25 cellular contexts compared by ENCODE assay signal in the genomic region with DNA sequence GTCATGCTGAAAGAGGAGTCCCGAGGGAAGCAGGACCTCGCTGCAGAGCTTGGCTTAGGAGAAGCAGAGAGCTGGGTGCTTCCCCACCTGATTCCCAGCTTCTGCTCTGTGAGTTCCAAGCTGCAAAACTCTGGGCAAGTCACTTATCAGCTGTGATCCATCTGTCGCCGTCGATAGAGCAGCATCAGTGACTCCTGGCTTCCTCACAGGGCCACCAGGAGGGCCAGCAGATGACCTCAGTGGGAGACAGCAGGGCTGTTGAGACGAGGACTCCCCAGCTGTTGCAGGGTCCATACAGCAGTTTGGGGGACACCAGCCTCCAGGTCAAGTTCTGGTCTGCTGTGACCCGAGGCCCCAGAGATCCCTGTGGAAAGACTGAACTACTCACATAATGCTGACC.
"Had no signal": no experiment of that assay in that cellular context is flagged by ENCODE, and none has a peak within 500 bp of the region (broad histone marks: within the 10 kb centered on the region; RNA-seq: fewer than 3 reads in every experiment).

No MANE protein-coding gene starts in this region.

- H3K27me3 ChIP-seq: breast epithelium, suprapubic skin, tibial artery, upper lobe of right lung had no signal

- H3K9me3 Mint-ChIP-seq: activated CD4-positive, alpha-beta memory T cell treated with anti-CD3 and anti-CD28 coated beads, Interleukin-2, amount 10 ng/mL, durations not matched to agents 7 days and 5 days; activated CD4-positive, alpha-beta T cell treated with anti-CD3 and anti-CD28 coated beads, Interleukin-2, amount 10 ng/mL, durations not matched to agents 7 days and 5 days; activated T-cell treated with anti-CD3 and anti-CD28 coated beads, Interleukin-2, amount 50 U/mL, for 24 hours; central memory CD8-positive, alpha-beta T cell; natural killer cell treated with Interleukin-12 subunit alpha and Interleukin-12 subunit beta and Interleukin-15 and Interleukin-18, amount 100 ng/mL, for 72 hours had no signal

- H3K27ac ChIP-seq: breast epithelium, esophagus muscularis mucosa, left ventricle myocardium inferior, spleen, suprapubic skin, tibial artery, upper lobe of right lung had no signal

- H3K27me3 Mint-ChIP-seq: activated CD4-positive, alpha-beta T cell treated with anti-CD3 and anti-CD28 coated beads, Interleukin-2, amount 10 ng/mL, durations not matched to agents 7 days and 5 days had no signal

- H3K27ac Mint-ChIP-seq: activated CD4-positive, alpha-beta memory T cell treated with anti-CD3 and anti-CD28 coated beads, Interleukin-2, amount 10 ng/mL, durations not matched to agents 7 days and 5 days; activated CD4-positive, alpha-beta T cell treated with anti-CD3 and anti-CD28 coated beads, Interleukin-2, amount 10 ng/mL, durations not matched to agents 7 days and 5 days; activated T-cell treated with anti-CD3 and anti-CD28 coated beads, Interleukin-2, amount 50 U/mL, for 24 hours; natural killer cell treated with Interleukin-12 subunit alpha and Interleukin-12 subunit beta and Interleukin-15 and Interleukin-18, amount 100 ng/mL, for 72 hours had no signal

- H3K4me3 ChIP-seq: breast epithelium, esophagus muscularis mucosa, left ventricle myocardium inferior, lung, spleen, suprapubic skin, tibial artery, upper lobe of right lung had no signal

- H3K4me1 Mint-ChIP-seq: activated CD4-positive, alpha-beta memory T cell treated with anti-CD3 and anti-CD28 coated beads, Interleukin-2, amount 10 ng/mL, durations not matched to agents 7 days and 5 days; activated CD4-positive, alpha-beta T cell treated with anti-CD3 and anti-CD28 coated beads, Interleukin-2, amount 10 ng/mL, durations not matched to agents 7 days and 5 days; central memory CD8-positive, alpha-beta T cell had no signal

- H3K4me3 Mint-ChIP-seq: activated CD4-positive, alpha-beta memory T cell treated with anti-CD3 and anti-CD28 coated beads, Interleukin-2, amount 10 ng/mL, durations not matched to agents 7 days and 5 days; activated CD4-positive, alpha-beta T cell treated with anti-CD3 and anti-CD28 coated beads, Interleukin-2, amount 10 ng/mL, durations not matched to agents 7 days and 5 days; activated T-cell treated with anti-CD3 and anti-CD28 coated beads, Interleukin-2, amount 50 U/mL, for 24 hours; central memory CD8-positive, alpha-beta T cell; natural killer cell treated with Interleukin-12 subunit alpha and Interleukin-12 subunit beta and Interleukin-15 and Interleukin-18, amount 100 ng/mL, for 72 hours had no signal

- DNase-seq: activated CD4-positive, alpha-beta memory T cell treated with anti-CD3 and anti-CD28 coated beads, Interleukin-2, amount 10 ng/mL, durations not matched to agents 7 days and 5 days; activated CD4-positive, alpha-beta T cell treated with anti-CD3 and anti-CD28 coated beads for 1 hour; activated CD4-positive, alpha-beta T cell treated with anti-CD3 and anti-CD28 coated beads, Interleukin-2, amount 10 ng/mL, durations not matched to agents 7 days and 5 days; activated CD8-positive, alpha-beta memory T cell treated with anti-CD3 and anti-CD28 coated beads, Interleukin-2, amount 50 U/mL, for 48 hours; activated gamma-delta T cell treated with Interleukin-2 at 50 U/mL for 16 hours; activated naive CD4-positive, alpha-beta T cell treated with anti-CD3 and anti-CD28 coated beads, Interleukin-2, amount 50 U/mL, for 16 hours; activated T-cell treated with anti-CD3 and anti-CD28 coated beads, Interleukin-2, amount 50 U/mL, for 24 hours; amniotic stem cell; dermis blood vessel endothelial cell; effector CD4-positive, alpha-beta T cell; islet precursor cell; left ventricle myocardium inferior; mesendoderm; right cardiac atrium; spleen; stimulated activated naive CD4-positive, alpha-beta T cell; T-helper 9 cell; tibial artery; upper lobe of right lung had no signal

- H3K36me3 ChIP-seq: breast epithelium, esophagus muscularis mucosa, left ventricle myocardium inferior, spleen, suprapubic skin, tibial artery, upper lobe of right lung had no signal

- H3K36me3 Mint-ChIP-seq: natural killer cell treated with Interleukin-12 subunit alpha and Interleukin-12 subunit beta and Interleukin-15 and Interleukin-18, amount 100 ng/mL, for 72 hours had no signal
